In the genomic region with DNA sequence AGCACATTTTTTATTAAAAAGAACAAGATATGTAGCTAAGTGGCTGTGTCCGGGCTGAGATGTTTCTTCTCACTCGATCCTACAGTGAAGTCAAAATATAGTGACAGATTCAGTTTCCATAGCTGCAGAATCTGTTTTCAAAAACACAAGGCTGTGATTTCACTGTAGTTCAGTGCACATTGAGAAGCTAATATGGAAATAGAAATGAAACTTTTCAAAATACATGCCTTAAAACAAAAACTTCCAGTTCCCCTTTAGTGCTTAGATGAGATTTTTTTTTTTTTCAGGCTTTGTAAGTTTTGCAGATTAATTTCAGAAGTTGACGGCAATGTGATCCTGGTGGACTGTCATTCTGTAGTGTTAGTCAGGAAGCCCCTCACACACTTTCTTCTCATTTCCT, we compare ENCODE assay signal across 8 cellular contexts. TPM values are rescaled to one million over a fixed set of nuclear protein-coding genes. Genes with fewer than 3 reads are reported as not detected.
DNase-seq lines count a peak whose midpoint lies in the region; ATAC-seq and TF ChIP-seq lines count a peak whose summit lies in the region.

No MANE protein-coding gene starts in this region.

- H3K4me3 ChIP-seq in dorsolateral prefrontal cortex: no peak overlapping the region

- H3K9me3 Mint-ChIP-seq in activated naive CD4-positive, alpha-beta T cell treated with anti-CD3 and anti-CD28 coated beads for 36 hours: no peaks in the 10 kb centered on the region

- H3K36me3 Mint-ChIP-seq in activated naive CD4-positive, alpha-beta T cell treated with anti-CD3 and anti-CD28 coated beads for 36 hours (ENCODE audit: low read depth): peaks cover 1% of the 10 kb centered on the region

- CTCF ChIA-PET in activated naive CD4-positive, alpha-beta T cell treated with anti-CD3 and anti-CD28 coated beads for 36 hours (lab: Charles Lee): interaction anchor here (1.2 to 1.6 kb wide), 2 partner anchors 32 to 53 kb away, joined by 3 to 5 read pairs; no protein-coding TSS in a partner anchor

- DNase-seq in iris pigment epithelial cell (ENCODE audit: low read depth): peak; percentile 64
- DNase-seq in activated naive CD4-positive, alpha-beta T cell treated with anti-CD3 and anti-CD28 coated beads for 36 hours: no peak
- DNase-seq in dorsolateral prefrontal cortex: no peak
- no peak for DNase-seq in SIG-M5 treated with dmso at 0.1 percent for 504 hours (lab: John Stamatoyannopoulos, UW; ENCODE audit: unreplicated experiment)
- no peak for DNase-seq in NCI-H1048 (lab: John Stamatoyannopoulos, UW)

- peaks cover 14% of the 10 kb centered on the region for H3K4me1 Mint-ChIP-seq in activated naive CD4-positive, alpha-beta T cell treated with anti-CD3 and anti-CD28 coated beads for 36 hours (ENCODE audit: low read depth)

- intact Hi-C loops in activated naive CD4-positive, alpha-beta T cell treated with anti-CD3 and anti-CD28 coated beads for 36 hours (cut with micrococcal nuclease): no loop called here
- intact Hi-C loops in dorsolateral prefrontal cortex (cut with DNase I): no loop called here

- no peak overlapping the region for H3K27ac Mint-ChIP-seq in activated naive CD4-positive, alpha-beta T cell treated with anti-CD3 and anti-CD28 coated beads for 36 hours

- no peak for TF ChIP-seq CTCF in dorsolateral prefrontal cortex (IDR thresholded peaks at IDR 0.05 in 54 of 56, conservative IDR thresholded peaks at IDR 0.05 in 2 of 56; ENCODE audit: low read depth in 1 of 56, partially characterized antibody in 56 of 56)

- H3K27me3 ChIP-seq in dorsolateral prefrontal cortex: no peaks in the 10 kb centered on the region

- peak; percentile 88 for ATAC-seq in GM18511 (IDR thresholded peaks at IDR 0.05; ENCODE audit: unreplicated experiment)
- peak; percentile 91 for ATAC-seq in HG02763 (IDR thresholded peaks at IDR 0.05; ENCODE audit: unreplicated experiment)
- peak; percentile 58 for ATAC-seq in SK-N-SH treated with all-trans-retinoic acid at 6 μM for 48 hours

- no peak overlapping the region for H3K4me3 Mint-ChIP-seq in activated naive CD4-positive, alpha-beta T cell treated with anti-CD3 and anti-CD28 coated beads for 36 hours

- no peaks in the 10 kb centered on the region for H3K27me3 Mint-ChIP-seq in activated naive CD4-positive, alpha-beta T cell treated with anti-CD3 and anti-CD28 coated beads for 36 hours (ENCODE audit: low read depth)

- H3K27ac ChIP-seq in dorsolateral prefrontal cortex: peak overlapping the region in 14 of 59 donors; percentile 2 to 53 (median 28)

TF ChIP-seq in SK-N-SH treated with all-trans-retinoic acid at 6 μM for 48 hours, 23 proteins besides CTCF, POLR2A, EP300 and RAD21:
- no peak for TF ChIP-seq ZFP3 (CRISPR knock-in tag; IDR thresholded peaks at IDR 0.05)
- no peak for TF ChIP-seq GLIS3 (CRISPR knock-in tag; IDR thresholded peaks at IDR 0.05)
- TF ChIP-seq, protein P1, sequence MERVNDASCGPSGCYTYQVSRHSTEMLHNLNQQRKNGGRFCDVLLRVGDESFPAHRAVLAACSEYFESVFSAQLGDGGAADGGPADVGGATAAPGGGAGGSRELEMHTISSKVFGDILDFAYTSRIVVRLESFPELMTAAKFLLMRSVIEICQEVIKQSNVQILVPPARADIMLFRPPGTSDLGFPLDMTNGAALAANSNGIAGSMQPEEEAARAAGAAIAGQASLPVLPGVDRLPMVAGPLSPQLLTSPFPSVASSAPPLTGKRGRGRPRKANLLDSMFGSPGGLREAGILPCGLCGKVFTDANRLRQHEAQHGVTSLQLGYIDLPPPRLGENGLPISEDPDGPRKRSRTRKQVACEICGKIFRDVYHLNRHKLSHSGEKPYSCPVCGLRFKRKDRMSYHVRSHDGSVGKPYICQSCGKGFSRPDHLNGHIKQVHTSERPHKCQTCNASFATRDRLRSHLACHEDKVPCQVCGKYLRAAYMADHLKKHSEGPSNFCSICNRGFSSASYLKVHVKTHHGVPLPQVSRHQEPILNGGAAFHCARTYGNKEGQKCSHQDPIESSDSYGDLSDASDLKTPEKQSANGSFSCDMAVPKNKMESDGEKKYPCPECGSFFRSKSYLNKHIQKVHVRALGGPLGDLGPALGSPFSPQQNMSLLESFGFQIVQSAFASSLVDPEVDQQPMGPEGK (CRISPR knock-in tag; IDR thresholded peaks at IDR 0.05; ENCODE audit: borderline replicate concordance): no peak
- TF ChIP-seq ZNF565 (CRISPR knock-in tag; conservative IDR thresholded peaks at IDR 0.05; ENCODE audit: low read depth): no peak
- no peak for TF ChIP-seq ISL1 (CRISPR knock-in tag; IDR thresholded peaks at IDR 0.05)
- TF ChIP-seq ZNF70 (CRISPR knock-in tag; IDR thresholded peaks at IDR 0.05): no peak
TF ChIP-seq in SK-N-SH treated with all-trans-retinoic acid at 6 μM for 48 hours: peak in this region for 0.

RNA-seq across cellular contexts. Expression of a gene that starts 23.8 kb away (rescaled TPM):
- 10 to 100 TPM; 18.3 to 19.1 TPM for total RNA-seq in activated naive CD4-positive, alpha-beta T cell treated with anti-CD3 and anti-CD28 coated beads for 36 hours
- total RNA-seq in dorsolateral prefrontal cortex: 100 to 1,000 TPM in 2 of 120 experiments, 10 to 100 TPM in 118; 52.9 to 121 (median 72.5) TPM
